ENCODE assay signal across 10 cellular contexts in genomic region chr9:12777149-12778010, GRCh38. TPM values are rescaled to one million over a fixed set of nuclear protein-coding genes. Genes with fewer than 3 reads are reported as not detected.
A peak's percentile ranks its signal among the peaks of the same experiment; 100 is the strongest.
DNase-seq lines count a peak whose midpoint lies in the region; ATAC-seq and TF ChIP-seq lines count a peak whose summit lies in the region.
"Had no signal": no experiment of that assay in that cellular context is flagged by ENCODE, and none has a peak within 500 bp of the region (broad histone marks: within the 10 kb centered on the region; RNA-seq: fewer than 3 reads in every experiment).

No MANE protein-coding gene starts in this region.

- no peak for ATAC-seq in HG02884 (IDR thresholded peaks at IDR 0.05; ENCODE audit: unreplicated experiment)
- no peak for ATAC-seq in HG03159 (IDR thresholded peaks at IDR 0.05; ENCODE audit: unreplicated experiment)

- no peak for TF ChIP-seq EP300 in stomach (IDR thresholded peaks at IDR 0.05)

- TF ChIP-seq CTCF in HFFc6 (IDR thresholded peaks at IDR 0.05) (no peak), breast epithelium (IDR thresholded peaks at IDR 0.05) (no peak), liver (IDR thresholded peaks at IDR 0.05; ENCODE audit: low read depth, low read length, missing input control) (no peak), stomach (IDR thresholded peaks at IDR 0.05) (no peak)

- TF ChIP-seq RAD21 in liver (IDR thresholded peaks at IDR 0.05) = no peak

- H3K4me1 Mint-ChIP-seq in HFFc6 (ENCODE audit: low read depth) (peaks cover 12% of the 10 kb centered on the region), immature natural killer cell (peaks cover 0 to 8% of the 10 kb centered on the region in 2 donors)
- H3K4me1 Mint-ChIP-seq in activated CD4-positive, alpha-beta T cell treated with anti-CD3 and anti-CD28 coated beads, Interleukin-2, amount 10 ng/mL, durations not matched to agents 24 days and 14 days = peaks cover 4% of the 10 kb centered on the region

- intact Hi-C loops in breast epithelium (cut with DNase I; ENCODE audit: low total_unique reads) = no loop called here
- intact Hi-C loops in stomach (cut with DNase I; ENCODE audit: low total_unique reads) = no loop called here
- intact Hi-C loops in activated CD4-positive, alpha-beta T cell treated with anti-CD3 and anti-CD28 coated beads, Interleukin-2, amount 10 ng/mL, durations not matched to agents 24 days and 14 days (cut with micrococcal nuclease) = no loop called here

- peaks cover 1% of the 10 kb centered on the region for H3K27me3 Mint-ChIP-seq in HFFc6 (ENCODE audit: insufficient read depth)
- peaks cover 6 to 10% (median 8%) of the 10 kb centered on the region in 3 donors for H3K27me3 Mint-ChIP-seq in immature natural killer cell (ENCODE audit: low read depth in 3 of 3)
- peaks cover 22% of the 10 kb centered on the region for H3K27me3 Mint-ChIP-seq in activated CD4-positive, alpha-beta T cell treated with anti-CD3 and anti-CD28 coated beads, Interleukin-2, amount 10 ng/mL, durations not matched to agents 24 days and 14 days

- H3K9me3 ChIP-seq in breast epithelium (no peaks in the 10 kb centered on the region), liver (ENCODE audit: control insufficient read depth in 4 of 4, low read length in 3 of 4) (no peaks in the 10 kb centered on the region), stomach (peaks cover 0 to 4% (median 0%) of the 10 kb centered on the region in 4 donors)

- H3K4me3 Mint-ChIP-seq in HFFc6 = peak overlapping the region; percentile 93; the same call in 1 of the 2 replicates
- no peak overlapping the region for H3K4me3 Mint-ChIP-seq in immature natural killer cell
- no peak overlapping the region for H3K4me3 Mint-ChIP-seq in activated CD4-positive, alpha-beta T cell treated with anti-CD3 and anti-CD28 coated beads, Interleukin-2, amount 10 ng/mL, durations not matched to agents 24 days and 14 days
- H3K4me3 Mint-ChIP-seq: activated T-cell treated with anti-CD3 and anti-CD28 coated beads, Interleukin-2, amount 50 U/mL, for 24 hours had no signal

- no peaks in the 10 kb centered on the region for H3K27me3 ChIP-seq in breast epithelium
- H3K27me3 ChIP-seq in liver (ENCODE audit: control insufficient read depth in 4 of 4, insufficient read depth in 4 of 4, low read length in 3 of 4) = no peaks in the 10 kb centered on the region
- no peaks in the 10 kb centered on the region for H3K27me3 ChIP-seq in stomach

- DNase-seq in HFFc6 (no peak), breast epithelium (ENCODE audit: low spot score in 2 of 2) (no peak), stomach (no peak), immature natural killer cell (no peak)
- no peak for DNase-seq in activated CD4-positive, alpha-beta T cell treated with anti-CD3 and anti-CD28 coated beads, Interleukin-2, amount 10 ng/mL, durations not matched to agents 24 days and 14 days
- DNase-seq: activated T-cell treated with anti-CD3 and anti-CD28 coated beads, Interleukin-2, amount 50 U/mL, for 24 hours had no signal

- WGBS in liver = 59% methylated on average over 7 of the region's 7 CpGs
- WGBS in stomach, 5 donors = 51 to 61% (median 56%) methylated on average over 7 of the region's 7 CpGs

- no peak for TF ChIP-seq POLR2A in breast epithelium (IDR thresholded peaks at IDR 0.05)
- TF ChIP-seq POLR2A in stomach (IDR thresholded peaks at IDR 0.05) = no peak

- H3K27ac Mint-ChIP-seq in HFFc6 = peak overlapping the region; percentile 79; the same call in 1 of the 2 replicates
- H3K27ac Mint-ChIP-seq in immature natural killer cell = no peak overlapping the region
- H3K27ac Mint-ChIP-seq in activated CD4-positive, alpha-beta T cell treated with anti-CD3 and anti-CD28 coated beads, Interleukin-2, amount 10 ng/mL, durations not matched to agents 24 days and 14 days = no peak overlapping the region
- H3K27ac Mint-ChIP-seq: activated T-cell treated with anti-CD3 and anti-CD28 coated beads, Interleukin-2, amount 50 U/mL, for 24 hours had no signal

- H3K4me3 ChIP-seq in breast epithelium = peak overlapping the region; percentile 66 to 93 (median 75)
- peak overlapping the region; percentile 7 to 92 (median 54) for H3K4me3 ChIP-seq in liver (ENCODE audit: low read depth in 1 of 3, low read length in 3 of 3)
- H3K4me3 ChIP-seq in stomach = peak overlapping the region; percentile 57 to 81 (median 78)

- H3K9me3 Mint-ChIP-seq in HFFc6 (no peaks in the 10 kb centered on the region), immature natural killer cell (peaks cover 4 to 31% (median 21%) of the 10 kb centered on the region in 6 donors)
- H3K9me3 Mint-ChIP-seq in activated CD4-positive, alpha-beta T cell treated with anti-CD3 and anti-CD28 coated beads, Interleukin-2, amount 10 ng/mL, durations not matched to agents 24 days and 14 days = no peaks in the 10 kb centered on the region

- H3K4me1 ChIP-seq in breast epithelium (no peaks in the 10 kb centered on the region), liver (ENCODE audit: control insufficient read depth in 4 of 4, insufficient read depth in 4 of 4, low read length in 3 of 4) (peaks cover 2 to 10% (median 5%) of the 10 kb centered on the region in 4 donors), stomach (peaks cover 0 to 39% (median 13%) of the 10 kb centered on the region in 4 donors)

- H3K36me3 ChIP-seq in breast epithelium = no peaks in the 10 kb centered on the region
- no peaks in the 10 kb centered on the region for H3K36me3 ChIP-seq in liver (ENCODE audit: control insufficient read depth in 4 of 4, insufficient read depth in 3 of 4, low read depth in 1 of 4, low read length in 3 of 4)
- H3K36me3 ChIP-seq in stomach = no peaks in the 10 kb centered on the region

- peak overlapping the region; percentile 84 to 99 for H3K9ac ChIP-seq in liver (ENCODE audit: low read depth in 1 of 2, low read length in 2 of 2)

- H3K27ac ChIP-seq in breast epithelium = peak overlapping the region; percentile 89 to 92
- H3K27ac ChIP-seq in liver (ENCODE audit: low read depth in 1 of 2, low read length in 2 of 2) = peak overlapping the region; percentile 99
- peak overlapping the region in 4 of 5 donors; percentile 87 to 94 (median 91) for H3K27ac ChIP-seq in stomach

- peaks cover 3% of the 10 kb centered on the region; the same call in 1 of the 2 replicates for H3K36me3 Mint-ChIP-seq in HFFc6 (ENCODE audit: low read depth)
- H3K36me3 Mint-ChIP-seq in immature natural killer cell = no peaks in the 10 kb centered on the region
- no peaks in the 10 kb centered on the region for H3K36me3 Mint-ChIP-seq in activated CD4-positive, alpha-beta T cell treated with anti-CD3 and anti-CD28 coated beads, Interleukin-2, amount 10 ng/mL, durations not matched to agents 24 days and 14 days (ENCODE audit: low read depth)

TF ChIP-seq in liver, 16 proteins besides CTCF, POLR2A, EP300 and RAD21 (continues in another document):
- TF ChIP-seq GABPA (IDR thresholded peaks at IDR 0.05 in 1 of 2, conservative IDR thresholded peaks at IDR 0.05 in 1 of 2) (no peak), YY1 (IDR thresholded peaks at IDR 0.05) (no peak), HNF4A (conservative IDR thresholded peaks at IDR 0.05) (no peak), TAF1 (conservative IDR thresholded peaks at IDR 0.05) (no peak), SP1 (IDR thresholded peaks at IDR 0.05) (no peak), RXRA (IDR thresholded peaks at IDR 0.05) (no peak), MAX (IDR thresholded peaks at IDR 0.05) (no peak), FOXA1 (IDR thresholded peaks at IDR 0.05) (no peak), REST (IDR thresholded peaks at IDR 0.05) (no peak), FOXA2 (IDR thresholded peaks at IDR 0.05) (no peak)

RNA-seq across cellular contexts. Expression of gene LURAP1L, which starts 2.6 kb away (rescaled TPM):
- 1 to 10 TPM; 1.1 to 1.7 (median 1.3) TPM for total RNA-seq in HFFc6 (2021; fragmentation: NEBNext Ultra II Directional; extraction: Animal tissue kit (Norgen Biotek cat#: 25700))
- 10 to 100 TPM; 12.3 to 25.2 (median 24.1) TPM for total RNA-seq in breast epithelium
- 10 to 100 TPM in 1 of 2 donors, 1 to 10 TPM in 1; 4.2 to 18.6 TPM for total RNA-seq in liver
- polyA plus RNA-seq in liver = 1 to 10 TPM; 7.8 to 9.9 TPM
- total RNA-seq in stomach = 10 to 100 TPM; 19.3 to 32.2 (median 28.1) TPM
- 10 to 100 TPM in 2 of 3 donors, 1 to 10 TPM in 1; 6.7 to 11.9 (median 11.8) TPM for polyA plus RNA-seq in stomach
- not detected for polyA plus RNA-seq in immature natural killer cell
- not detected in 2 replicates for total RNA-seq in activated CD4-positive, alpha-beta T cell treated with anti-CD3 and anti-CD28 coated beads, Interleukin-2, amount 10 ng/mL, durations not matched to agents 24 days and 14 days
- total RNA-seq: T-helper 1 cell treated with Interleukin-12 subunit alpha and Interleukin-12 subunit beta and Interleukin-4 antibody, amounts not matched to agents 30 ng/mL and 1 ng/mL, for 36 hours had no signal
